ENCODE assay signal across 30 cellular contexts in the genomic region with DNA sequence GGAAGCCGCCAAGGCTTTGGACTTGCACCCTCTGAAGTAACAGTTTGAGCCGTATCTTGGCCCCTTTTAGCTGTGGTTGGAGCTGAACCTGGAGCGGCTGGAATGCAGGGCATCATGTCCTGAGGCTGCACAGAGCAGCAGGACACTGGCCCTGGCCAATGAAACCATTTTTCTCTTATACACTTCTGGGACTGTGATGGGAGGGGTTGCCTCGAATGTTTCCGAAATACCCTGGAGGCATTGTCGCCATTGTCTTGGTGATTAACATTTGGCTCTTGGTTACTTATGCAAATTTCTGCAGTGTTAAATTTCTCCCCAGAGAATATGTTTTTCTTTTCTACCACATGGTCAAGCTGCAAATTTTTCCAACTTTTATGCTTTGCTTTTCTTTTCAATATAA.
"Had no signal": no experiment of that assay in that cellular context is flagged by ENCODE, and none has a peak within 500 bp of the region (broad histone marks: within the 10 kb centered on the region; RNA-seq: fewer than 3 reads in every experiment).

No MANE protein-coding gene starts in this region.

- H3K36me3 Mint-ChIP-seq: immature natural killer cell; naive thymus-derived CD4-positive, alpha-beta T cell; natural killer cell treated with Interleukin-12 subunit alpha and Interleukin-12 subunit beta and Interleukin-15 and Interleukin-18, amount 100 ng/mL, for 72 hours; stimulated activated naive B cell treated with anti-CD40 and anti-IgM and Interleukin-4, amounts not matched to agents 10 μg/mL and 1 μg/mL and 100 μg/mL, for 72 hours had no signal

- H3K27ac Mint-ChIP-seq: immature natural killer cell; naive thymus-derived CD4-positive, alpha-beta T cell; natural killer cell treated with Interleukin-12 subunit alpha and Interleukin-12 subunit beta and Interleukin-15 and Interleukin-18, amount 100 ng/mL, for 72 hours; stimulated activated naive B cell treated with anti-CD40 and anti-IgM and Interleukin-4, amounts not matched to agents 10 μg/mL and 1 μg/mL and 100 μg/mL, for 72 hours had no signal

- H3K4me3 ChIP-seq: heart right ventricle, left lung, lung, mucosa of descending colon, pancreas, prostate gland, skin epidermis, stomach, testis, thyroid gland, transverse colon, upper lobe of right lung had no signal

- H3K4me1 Mint-ChIP-seq: immature natural killer cell; naive thymus-derived CD4-positive, alpha-beta T cell; stimulated activated naive B cell treated with anti-CD40 and anti-IgM and Interleukin-4, amounts not matched to agents 10 μg/mL and 1 μg/mL and 100 μg/mL, for 72 hours had no signal

- ATAC-seq: heart right ventricle; left colon; left lung; mucosa of descending colon; naive thymus-derived CD4-positive, alpha-beta T cell; natural killer cell treated with Interleukin-12 subunit alpha and Interleukin-12 subunit beta and Interleukin-15 and Interleukin-18, amount 100 ng/mL, for 72 hours; pancreas; right cardiac atrium; sciatic nerve; stimulated activated naive B cell treated with anti-CD40 and anti-IgM and Interleukin-4, amounts not matched to agents 10 μg/mL and 1 μg/mL and 100 μg/mL, for 72 hours; stimulated activated naive CD8-positive, alpha-beta T cell treated with anti-CD3 and anti-CD28 coated beads, Interleukin-15, Interleukin-2, amounts not matched to agents 100 U/mL and 50 U/mL, for 24 hours; upper lobe of right lung had no signal

- H3K9me3 ChIP-seq: heart right ventricle, left lung, pancreas, prostate gland, stomach, testis, thyroid gland, transverse colon, upper lobe of right lung had no signal

- H3K9me3 Mint-ChIP-seq: stimulated activated naive B cell treated with anti-CD40 and anti-IgM and Interleukin-4, amounts not matched to agents 10 μg/mL and 1 μg/mL and 100 μg/mL, for 72 hours had no signal

- H3K27ac ChIP-seq: heart right ventricle, left lung, pancreas, prostate gland, skin epidermis, stomach, testis, thyroid gland, transverse colon, upper lobe of right lung had no signal

- H3K27me3 Mint-ChIP-seq: naive thymus-derived CD4-positive, alpha-beta T cell; stimulated activated naive B cell treated with anti-CD40 and anti-IgM and Interleukin-4, amounts not matched to agents 10 μg/mL and 1 μg/mL and 100 μg/mL, for 72 hours had no signal

- H3K4me3 Mint-ChIP-seq: immature natural killer cell; naive thymus-derived CD4-positive, alpha-beta T cell; natural killer cell treated with Interleukin-12 subunit alpha and Interleukin-12 subunit beta and Interleukin-15 and Interleukin-18, amount 100 ng/mL, for 72 hours; stimulated activated naive B cell treated with anti-CD40 and anti-IgM and Interleukin-4, amounts not matched to agents 10 μg/mL and 1 μg/mL and 100 μg/mL, for 72 hours had no signal

- DNase-seq: heart right ventricle; hippocampal formation; immature natural killer cell; kidney; left colon; left lung; midbrain; mucosa of descending colon; naive thymus-derived CD4-positive, alpha-beta T cell; nucleus accumbens; pancreas; posterior cingulate gyrus; retina; right cardiac atrium; stimulated activated CD4-positive, alpha-beta T cell treated with anti-CD3 and anti-CD28 coated beads, Interleukin-12 subunit alpha, Interleukin-12 subunit beta, amount 100 ng/mL, for 4 hours; stimulated activated CD4-positive, alpha-beta T cell treated with anti-CD3 and anti-CD28 coated beads, Interleukin-15, amount 100 ng/mL, for 24 hours; stimulated activated CD4-positive, alpha-beta T cell treated with anti-CD3 and anti-CD28 coated beads, Interleukin-2, amount 100 ng/mL, for 24 hours; stimulated activated CD4-positive, alpha-beta T cell treated with anti-CD3 and anti-CD28 coated beads, Interleukin-4, amount 100 ng/mL, for 1 hour; stimulated activated naive B cell treated with anti-CD40 and anti-IgM and Interleukin-4, amounts not matched to agents 10 μg/mL and 1 μg/mL and 100 μg/mL, for 72 hours; stimulated activated naive CD8-positive, alpha-beta T cell treated with anti-CD3 and anti-CD28 coated beads, Interleukin-15, Interleukin-2, amounts not matched to agents 100 U/mL and 50 U/mL, for 24 hours; stomach; testis; thyroid gland; transverse colon; upper lobe of right lung had no signal

- H3K36me3 ChIP-seq: heart right ventricle, left lung, pancreas, prostate gland, stomach, thyroid gland, transverse colon, upper lobe of right lung had no signal

- H3K4me1 ChIP-seq: heart right ventricle, left lung, pancreas, prostate gland, stomach, testis, thyroid gland, transverse colon, upper lobe of right lung had no signal

- H3K27me3 ChIP-seq: heart right ventricle, left lung, pancreas, stomach, testis, thyroid gland, transverse colon, upper lobe of right lung had no signal
